ENCODE assay signal across 1 cellular context in the genomic region with DNA sequence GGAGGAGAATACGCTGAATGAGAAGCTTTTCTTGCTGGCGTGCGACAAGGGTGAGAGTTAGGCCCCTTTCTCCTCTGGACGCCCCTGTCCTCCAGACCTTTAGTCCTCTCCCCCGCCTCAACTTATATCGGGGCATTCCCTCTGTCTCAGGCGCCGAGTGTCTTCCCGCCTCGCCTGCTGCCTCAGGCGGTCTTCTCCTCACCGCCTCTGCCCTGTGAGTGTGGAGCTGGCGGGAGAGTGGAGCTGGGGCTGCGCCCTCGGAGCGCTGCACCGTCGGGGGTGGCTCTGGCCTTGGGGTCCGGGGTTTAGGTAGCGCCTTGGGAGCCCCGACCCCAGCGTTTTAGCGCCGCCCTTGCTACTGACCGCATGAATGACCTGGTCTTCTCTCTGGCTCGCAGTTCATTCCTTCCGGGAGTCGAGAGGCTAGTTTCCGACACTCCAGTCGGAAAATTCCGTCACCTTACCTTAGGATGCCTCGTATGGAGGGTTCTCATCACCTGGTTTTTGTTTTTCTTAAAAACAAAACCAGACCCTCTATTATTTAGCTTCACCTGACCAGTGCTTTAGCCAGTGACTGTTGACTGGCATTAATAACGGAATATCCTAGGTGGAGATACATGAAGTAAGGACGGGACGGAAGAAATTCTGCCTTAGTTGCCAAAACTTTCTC.
A peak's percentile ranks its signal among the peaks of the same experiment; 100 is the strongest.
TF ChIP-seq lines count a peak whose summit lies in the region.

No MANE protein-coding gene starts in this region.

TF ChIP-seq in HEK293, 187 proteins besides CTCF, POLR2A, EP300 and RAD21 (continued from another document and continues in another):
- TF ChIP-seq, protein P1, sequence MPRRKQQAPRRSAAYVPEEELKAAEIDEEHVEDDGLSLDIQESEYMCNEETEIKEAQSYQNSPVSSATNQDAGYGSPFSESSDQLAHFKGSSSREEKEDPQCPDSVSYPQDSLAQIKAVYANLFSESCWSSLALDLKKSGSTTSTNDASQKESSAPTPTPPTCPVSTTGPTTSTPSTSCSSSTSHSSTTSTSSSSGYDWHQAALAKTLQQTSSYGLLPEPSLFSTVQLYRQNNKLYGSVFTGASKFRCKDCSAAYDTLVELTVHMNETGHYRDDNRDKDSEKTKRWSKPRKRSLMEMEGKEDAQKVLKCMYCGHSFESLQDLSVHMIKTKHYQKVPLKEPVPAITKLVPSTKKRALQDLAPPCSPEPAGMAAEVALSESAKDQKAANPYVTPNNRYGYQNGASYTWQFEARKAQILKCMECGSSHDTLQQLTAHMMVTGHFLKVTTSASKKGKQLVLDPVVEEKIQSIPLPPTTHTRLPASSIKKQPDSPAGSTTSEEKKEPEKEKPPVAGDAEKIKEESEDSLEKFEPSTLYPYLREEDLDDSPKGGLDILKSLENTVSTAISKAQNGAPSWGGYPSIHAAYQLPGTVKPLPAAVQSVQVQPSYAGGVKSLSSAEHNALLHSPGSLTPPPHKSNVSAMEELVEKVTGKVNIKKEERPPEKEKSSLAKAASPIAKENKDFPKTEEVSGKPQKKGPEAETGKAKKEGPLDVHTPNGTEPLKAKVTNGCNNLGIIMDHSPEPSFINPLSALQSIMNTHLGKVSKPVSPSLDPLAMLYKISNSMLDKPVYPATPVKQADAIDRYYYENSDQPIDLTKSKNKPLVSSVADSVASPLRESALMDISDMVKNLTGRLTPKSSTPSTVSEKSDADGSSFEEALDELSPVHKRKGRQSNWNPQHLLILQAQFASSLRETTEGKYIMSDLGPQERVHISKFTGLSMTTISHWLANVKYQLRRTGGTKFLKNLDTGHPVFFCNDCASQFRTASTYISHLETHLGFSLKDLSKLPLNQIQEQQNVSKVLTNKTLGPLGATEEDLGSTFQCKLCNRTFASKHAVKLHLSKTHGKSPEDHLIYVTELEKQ (tag by site-specific recombination; IDR thresholded peaks at IDR 0.05; ENCODE audit: borderline replicate concordance): no peak
- no peak for TF ChIP-seq ZNF266 (tag by site-specific recombination; IDR thresholded peaks at IDR 0.05; ENCODE audit: low read depth)
- no peak for TF ChIP-seq SCRT1 (tag by site-specific recombination; IDR thresholded peaks at IDR 0.05; ENCODE audit: borderline replicate concordance)
- TF ChIP-seq ZNF600 (tag by site-specific recombination; IDR thresholded peaks at IDR 0.05): peak; percentile 57; the same call in 1 of the 2 replicates
- TF ChIP-seq, protein P2, sequence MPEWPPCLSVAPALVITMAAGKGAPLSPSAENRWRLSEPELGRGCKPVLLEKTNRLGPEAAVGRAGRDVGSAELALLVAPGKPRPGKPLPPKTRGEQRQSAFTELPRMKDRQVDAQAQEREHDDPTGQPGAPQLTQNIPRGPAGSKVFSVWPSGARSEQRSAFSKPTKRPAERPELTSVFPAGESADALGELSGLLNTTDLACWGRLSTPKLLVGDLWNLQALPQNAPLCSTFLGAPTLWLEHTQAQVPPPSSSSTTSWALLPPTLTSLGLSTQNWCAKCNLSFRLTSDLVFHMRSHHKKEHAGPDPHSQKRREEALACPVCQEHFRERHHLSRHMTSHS (tag by site-specific recombination; IDR thresholded peaks at IDR 0.05): no peak
- no peak for TF ChIP-seq ZNF747 (tag by site-specific recombination; IDR thresholded peaks at IDR 0.05)
- TF ChIP-seq ZBTB8A (tag by site-specific recombination; IDR thresholded peaks at IDR 0.05): peak; percentile 16; the same call in 1 of the 2 replicates
- no peak for TF ChIP-seq ZNF16 (tag by site-specific recombination; IDR thresholded peaks at IDR 0.05; ENCODE audit: low read depth)
- TF ChIP-seq ZNF707 (tag by site-specific recombination; IDR thresholded peaks at IDR 0.05): no peak
- TF ChIP-seq FEZF1 (tag by site-specific recombination; IDR thresholded peaks at IDR 0.05): no peak
- no peak for TF ChIP-seq ZSCAN23 (tag by site-specific recombination; IDR thresholded peaks at IDR 0.05)
- no peak for TF ChIP-seq SETDB1 (IDR thresholded peaks at IDR 0.05; ENCODE audit: insufficient read length, low read length)
- TF ChIP-seq ZNF19 (tag by site-specific recombination; IDR thresholded peaks at IDR 0.05; ENCODE audit: low read depth): no peak
- TF ChIP-seq, protein P3, sequence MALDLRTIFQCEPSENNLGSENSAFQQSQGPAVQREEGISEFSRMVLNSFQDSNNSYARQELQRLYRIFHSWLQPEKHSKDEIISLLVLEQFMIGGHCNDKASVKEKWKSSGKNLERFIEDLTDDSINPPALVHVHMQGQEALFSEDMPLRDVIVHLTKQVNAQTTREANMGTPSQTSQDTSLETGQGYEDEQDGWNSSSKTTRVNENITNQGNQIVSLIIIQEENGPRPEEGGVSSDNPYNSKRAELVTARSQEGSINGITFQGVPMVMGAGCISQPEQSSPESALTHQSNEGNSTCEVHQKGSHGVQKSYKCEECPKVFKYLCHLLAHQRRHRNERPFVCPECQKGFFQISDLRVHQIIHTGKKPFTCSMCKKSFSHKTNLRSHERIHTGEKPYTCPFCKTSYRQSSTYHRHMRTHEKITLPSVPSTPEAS (tag by site-specific recombination; IDR thresholded peaks at IDR 0.05): no peak
- TF ChIP-seq ZIC2 (tag by site-specific recombination; IDR thresholded peaks at IDR 0.05): no peak
- no peak for TF ChIP-seq WT1 (tag by site-specific recombination; IDR thresholded peaks at IDR 0.05)
- TF ChIP-seq ZXDB (tag by site-specific recombination; IDR thresholded peaks at IDR 0.05): 0 out of 2 replicates have a peak, but pooled peaks have one; percentile 19
- no peak for TF ChIP-seq ZNF785 (tag by site-specific recombination; IDR thresholded peaks at IDR 0.05)
- no peak for TF ChIP-seq OVOL3 (tag by site-specific recombination; IDR thresholded peaks at IDR 0.05)
- TF ChIP-seq ZNF121 (tag by site-specific recombination; IDR thresholded peaks at IDR 0.05): no peak
- TF ChIP-seq ZFP37 (tag by site-specific recombination; IDR thresholded peaks at IDR 0.05): 0 out of 2 replicates have a peak, but pooled peaks have one; percentile 31
- TF ChIP-seq ZFHX2 (tag by site-specific recombination; conservative IDR thresholded peaks at IDR 0.05): peak; percentile 34
- TF ChIP-seq ZBTB17 (tag by site-specific recombination; IDR thresholded peaks at IDR 0.05): peak; percentile 20; the same call in 1 of the 2 replicates
- no peak for TF ChIP-seq GFI1B (tag by site-specific recombination; IDR thresholded peaks at IDR 0.05)
- TF ChIP-seq ZNF626 (tag by site-specific recombination; IDR thresholded peaks at IDR 0.05): no peak
- TF ChIP-seq, protein P4, sequence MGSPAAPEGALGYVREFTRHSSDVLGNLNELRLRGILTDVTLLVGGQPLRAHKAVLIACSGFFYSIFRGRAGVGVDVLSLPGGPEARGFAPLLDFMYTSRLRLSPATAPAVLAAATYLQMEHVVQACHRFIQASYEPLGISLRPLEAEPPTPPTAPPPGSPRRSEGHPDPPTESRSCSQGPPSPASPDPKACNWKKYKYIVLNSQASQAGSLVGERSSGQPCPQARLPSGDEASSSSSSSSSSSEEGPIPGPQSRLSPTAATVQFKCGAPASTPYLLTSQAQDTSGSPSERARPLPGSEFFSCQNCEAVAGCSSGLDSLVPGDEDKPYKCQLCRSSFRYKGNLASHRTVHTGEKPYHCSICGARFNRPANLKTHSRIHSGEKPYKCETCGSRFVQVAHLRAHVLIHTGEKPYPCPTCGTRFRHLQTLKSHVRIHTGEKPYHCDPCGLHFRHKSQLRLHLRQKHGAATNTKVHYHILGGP (tag by site-specific recombination; IDR thresholded peaks at IDR 0.05): no peak
- TF ChIP-seq, protein P5, sequence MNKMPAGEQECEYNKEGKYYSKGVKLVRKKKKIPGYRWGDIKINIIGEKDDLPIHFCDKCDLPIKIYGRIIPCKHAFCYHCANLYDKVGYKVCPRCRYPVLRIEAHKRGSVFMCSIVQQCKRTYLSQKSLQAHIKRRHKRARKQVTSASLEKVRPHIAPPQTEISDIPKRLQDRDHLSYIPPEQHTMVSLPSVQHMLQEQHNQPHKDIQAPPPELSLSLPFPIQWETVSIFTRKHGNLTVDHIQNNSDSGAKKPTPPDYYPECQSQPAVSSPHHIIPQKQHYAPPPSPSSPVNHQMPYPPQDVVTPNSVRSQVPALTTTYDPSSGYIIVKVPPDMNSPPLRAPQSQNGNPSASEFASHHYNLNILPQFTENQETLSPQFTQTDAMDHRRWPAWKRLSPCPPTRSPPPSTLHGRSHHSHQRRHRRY (tag by site-specific recombination; IDR thresholded peaks at IDR 0.05): no peak
- TF ChIP-seq ZNF112 (tag by site-specific recombination; IDR thresholded peaks at IDR 0.05): no peak
- no peak for TF ChIP-seq ZNF549 (tag by site-specific recombination; IDR thresholded peaks at IDR 0.05)
- TF ChIP-seq ZNF548 (tag by site-specific recombination; IDR thresholded peaks at IDR 0.05): no peak
- TF ChIP-seq ZNF560 (tag by site-specific recombination; IDR thresholded peaks at IDR 0.05; ENCODE audit: borderline replicate concordance): no peak
- no peak for TF ChIP-seq SCRT2 (tag by site-specific recombination; IDR thresholded peaks at IDR 0.05)
- TF ChIP-seq ZNF701 (tag by site-specific recombination; IDR thresholded peaks at IDR 0.05): no peak
- TF ChIP-seq REPIN1 (tag by site-specific recombination; IDR thresholded peaks at IDR 0.05; ENCODE audit: low read depth): 0 out of 2 replicates have a peak, but pooled peaks have one; percentile 47
- TF ChIP-seq, protein P6, sequence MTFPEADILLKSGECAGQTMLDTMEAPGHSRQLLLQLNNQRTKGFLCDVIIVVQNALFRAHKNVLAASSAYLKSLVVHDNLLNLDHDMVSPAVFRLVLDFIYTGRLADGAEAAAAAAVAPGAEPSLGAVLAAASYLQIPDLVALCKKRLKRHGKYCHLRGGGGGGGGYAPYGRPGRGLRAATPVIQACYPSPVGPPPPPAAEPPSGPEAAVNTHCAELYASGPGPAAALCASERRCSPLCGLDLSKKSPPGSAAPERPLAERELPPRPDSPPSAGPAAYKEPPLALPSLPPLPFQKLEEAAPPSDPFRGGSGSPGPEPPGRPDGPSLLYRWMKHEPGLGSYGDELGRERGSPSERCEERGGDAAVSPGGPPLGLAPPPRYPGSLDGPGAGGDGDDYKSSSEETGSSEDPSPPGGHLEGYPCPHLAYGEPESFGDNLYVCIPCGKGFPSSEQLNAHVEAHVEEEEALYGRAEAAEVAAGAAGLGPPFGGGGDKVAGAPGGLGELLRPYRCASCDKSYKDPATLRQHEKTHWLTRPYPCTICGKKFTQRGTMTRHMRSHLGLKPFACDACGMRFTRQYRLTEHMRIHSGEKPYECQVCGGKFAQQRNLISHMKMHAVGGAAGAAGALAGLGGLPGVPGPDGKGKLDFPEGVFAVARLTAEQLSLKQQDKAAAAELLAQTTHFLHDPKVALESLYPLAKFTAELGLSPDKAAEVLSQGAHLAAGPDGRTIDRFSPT (tag by site-specific recombination; IDR thresholded peaks at IDR 0.05): no peak
- no peak for TF ChIP-seq ZNF341 (tag by site-specific recombination; IDR thresholded peaks at IDR 0.05; ENCODE audit: low read depth)
- no peak for TF ChIP-seq TCF7L2 (IDR thresholded peaks at IDR 0.05; ENCODE audit: borderline replicate concordance, low read depth, low read length)
- TF ChIP-seq ZNF426 (tag by site-specific recombination; IDR thresholded peaks at IDR 0.05): no peak
- TF ChIP-seq ZNF2 (tag by site-specific recombination; IDR thresholded peaks at IDR 0.05): no peak
- TF ChIP-seq ZNF660 (tag by site-specific recombination; IDR thresholded peaks at IDR 0.05): no peak
- TF ChIP-seq, protein P7, sequence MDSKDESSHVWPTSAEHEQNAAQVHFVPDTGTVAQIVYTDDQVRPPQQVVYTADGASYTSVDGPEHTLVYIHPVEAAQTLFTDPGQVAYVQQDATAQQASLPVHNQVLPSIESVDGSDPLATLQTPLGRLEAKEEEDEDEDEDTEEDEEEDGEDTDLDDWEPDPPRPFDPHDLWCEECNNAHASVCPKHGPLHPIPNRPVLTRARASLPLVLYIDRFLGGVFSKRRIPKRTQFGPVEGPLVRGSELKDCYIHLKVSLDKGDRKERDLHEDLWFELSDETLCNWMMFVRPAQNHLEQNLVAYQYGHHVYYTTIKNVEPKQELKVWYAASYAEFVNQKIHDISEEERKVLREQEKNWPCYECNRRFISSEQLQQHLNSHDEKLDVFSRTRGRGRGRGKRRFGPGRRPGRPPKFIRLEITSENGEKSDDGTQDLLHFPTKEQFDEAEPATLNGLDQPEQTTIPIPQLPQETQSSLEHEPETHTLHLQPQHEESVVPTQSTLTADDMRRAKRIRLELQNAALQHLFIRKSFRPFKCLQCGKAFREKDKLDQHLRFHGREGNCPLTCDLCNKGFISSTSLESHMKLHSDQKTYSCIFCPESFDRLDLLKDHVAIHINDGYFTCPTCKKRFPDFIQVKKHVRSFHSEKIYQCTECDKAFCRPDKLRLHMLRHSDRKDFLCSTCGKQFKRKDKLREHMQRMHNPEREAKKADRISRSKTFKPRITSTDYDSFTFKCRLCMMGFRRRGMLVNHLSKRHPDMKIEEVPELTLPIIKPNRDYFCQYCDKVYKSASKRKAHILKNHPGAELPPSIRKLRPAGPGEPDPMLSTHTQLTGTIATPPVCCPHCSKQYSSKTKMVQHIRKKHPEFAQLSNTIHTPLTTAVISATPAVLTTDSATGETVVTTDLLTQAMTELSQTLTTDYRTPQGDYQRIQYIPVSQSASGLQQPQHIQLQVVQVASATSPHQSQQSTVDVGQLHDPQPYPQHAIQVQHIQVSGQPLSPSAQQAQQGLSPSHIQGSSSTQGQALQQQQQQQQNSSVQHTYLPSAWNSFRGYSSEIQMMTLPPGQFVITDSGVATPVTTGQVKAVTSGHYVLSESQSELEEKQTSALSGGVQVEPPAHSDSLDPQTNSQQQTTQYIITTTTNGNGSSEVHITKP (tag by site-specific recombination; IDR thresholded peaks at IDR 0.05): no peak
- 0 out of 2 replicates have a peak, but pooled peaks have one; percentile 10 for TF ChIP-seq SP7 (tag by site-specific recombination; IDR thresholded peaks at IDR 0.05)
- TF ChIP-seq ZNF214 (tag by site-specific recombination; IDR thresholded peaks at IDR 0.05; ENCODE audit: borderline replicate concordance): no peak
- TF ChIP-seq ZNF239 (tag by site-specific recombination; IDR thresholded peaks at IDR 0.05): no peak
- TF ChIP-seq, protein P8, sequence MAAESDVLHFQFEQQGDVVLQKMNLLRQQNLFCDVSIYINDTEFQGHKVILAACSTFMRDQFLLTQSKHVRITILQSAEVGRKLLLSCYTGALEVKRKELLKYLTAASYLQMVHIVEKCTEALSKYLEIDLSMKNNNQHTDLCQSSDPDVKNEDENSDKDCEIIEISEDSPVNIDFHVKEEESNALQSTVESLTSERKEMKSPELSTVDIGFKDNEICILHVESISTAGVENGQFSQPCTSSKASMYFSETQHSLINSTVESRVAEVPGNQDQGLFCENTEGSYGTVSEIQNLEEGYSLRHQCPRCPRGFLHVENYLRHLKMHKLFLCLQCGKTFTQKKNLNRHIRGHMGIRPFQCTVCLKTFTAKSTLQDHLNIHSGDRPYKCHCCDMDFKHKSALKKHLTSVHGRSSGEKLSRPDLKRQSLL (tag by site-specific recombination; IDR thresholded peaks at IDR 0.05): no peak
- TF ChIP-seq, protein P9, sequence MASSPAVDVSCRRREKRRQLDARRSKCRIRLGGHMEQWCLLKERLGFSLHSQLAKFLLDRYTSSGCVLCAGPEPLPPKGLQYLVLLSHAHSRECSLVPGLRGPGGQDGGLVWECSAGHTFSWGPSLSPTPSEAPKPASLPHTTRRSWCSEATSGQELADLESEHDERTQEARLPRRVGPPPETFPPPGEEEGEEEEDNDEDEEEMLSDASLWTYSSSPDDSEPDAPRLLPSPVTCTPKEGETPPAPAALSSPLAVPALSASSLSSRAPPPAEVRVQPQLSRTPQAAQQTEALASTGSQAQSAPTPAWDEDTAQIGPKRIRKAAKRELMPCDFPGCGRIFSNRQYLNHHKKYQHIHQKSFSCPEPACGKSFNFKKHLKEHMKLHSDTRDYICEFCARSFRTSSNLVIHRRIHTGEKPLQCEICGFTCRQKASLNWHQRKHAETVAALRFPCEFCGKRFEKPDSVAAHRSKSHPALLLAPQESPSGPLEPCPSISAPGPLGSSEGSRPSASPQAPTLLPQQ (tag by site-specific recombination; IDR thresholded peaks at IDR 0.05): 0 out of 2 replicates have a peak, but pooled peaks have one; percentile 13
